In genomic region chr6:47106216-47106615, GRCh38 we compare ENCODE assay signal across 18 cellular contexts.
DNase-seq lines count a peak whose midpoint lies in the region; ATAC-seq and TF ChIP-seq lines count a peak whose summit lies in the region.
"Had no signal": no experiment of that assay in that cellular context is flagged by ENCODE, and none has a peak within 500 bp of the region (broad histone marks: within the 10 kb centered on the region; RNA-seq: fewer than 3 reads in every experiment).

No MANE protein-coding gene starts in this region.

- DNase-seq in Daoy (ENCODE audit: low read depth): peak; percentile 19
- peak; percentile 31 for DNase-seq in NCI-H82 (lab: John Stamatoyannopoulos, UW)
- no peak for DNase-seq in chondrocyte (ENCODE audit: low spot score)
- DNase-seq in 8988T: no peak
- DNase-seq in middle frontal gyrus (ENCODE audit: extremely low spot score, low spot score): no peak
- DNase-seq: HCEC 1CT, Kasumi-1, NCI-H1417 treated with DMSO at 0.1 percent for 48 hours, NCI-H2029, NCI-H2171 treated with DMSO at 0.1 percent for 48 hours, NCI-H510A, SJCRH30 had no signal

- no peak for TF ChIP-seq CTCF in chondrocyte (IDR thresholded peaks at IDR 0.05)

- H3K9me3 Mint-ChIP-seq in chondrocyte (ENCODE audit: low read depth): no peaks in the 10 kb centered on the region

- ATAC-seq in HG03196 (IDR thresholded peaks at IDR 0.05; ENCODE audit: unreplicated experiment): no peak

- 52 to 66% methylated on average over 3 of the region's 3 CpGs for WGBS in ectodermal cell, 2 experiments
- WGBS in mesodermal cell (ENCODE audit: insufficient coverage in 2 of 2), 2 experiments: 46 to 67% methylated on average over 1 to 2 of the region's 3 CpGs

- H3K27ac Mint-ChIP-seq in chondrocyte (ENCODE audit: unreplicated experiment): no peak overlapping the region

- H3K4me3 ChIP-seq in ectodermal cell (ENCODE audit: insufficient read depth, low read depth, low read length) (no peak overlapping the region), mesodermal cell (ENCODE audit: extremely low read depth, insufficient read depth, low read length, poor library complexity, severe bottlenecking) (no peak overlapping the region)
- H3K4me3 ChIP-seq: A549, SJCRH30 had no signal

- H3K36me3 Mint-ChIP-seq in chondrocyte (ENCODE audit: low read depth): no peaks in the 10 kb centered on the region

- H3K27ac ChIP-seq in ectodermal cell (ENCODE audit: insufficient read depth, low read depth, low read length, poor library complexity, severe bottlenecking) (peak overlapping the region; percentile 22), mesodermal cell (ENCODE audit: low read depth, low read length, severe bottlenecking) (peak overlapping the region; percentile 96)
- H3K27ac ChIP-seq: C4-2B, RWPE1, SJCRH30 had no signal

- H3K9me3 ChIP-seq in ectodermal cell (ENCODE audit: control insufficient read depth, low read length) (no peaks in the 10 kb centered on the region), mesodermal cell (ENCODE audit: control insufficient read depth, low read length) (no peaks in the 10 kb centered on the region)
- H3K9me3 ChIP-seq: A549, SJCRH30 had no signal

- H3K4me1 Mint-ChIP-seq in chondrocyte (ENCODE audit: low read depth): peaks cover 31% of the 10 kb centered on the region

- H3K27me3 ChIP-seq in ectodermal cell (ENCODE audit: control insufficient read depth, insufficient read depth, low read length, poor library complexity, severe bottlenecking): no peaks in the 10 kb centered on the region
- H3K27me3 ChIP-seq: SJCRH30 had no signal

- H3K27me3 Mint-ChIP-seq in chondrocyte (ENCODE audit: low read depth): no peaks in the 10 kb centered on the region

- no peak overlapping the region for H3K4me3 Mint-ChIP-seq in chondrocyte (ENCODE audit: unreplicated experiment)

- H3K4me1 ChIP-seq in ectodermal cell (ENCODE audit: control insufficient read depth, insufficient read depth, low read length): peaks cover 17% of the 10 kb centered on the region
- peaks cover 69% of the 10 kb centered on the region for H3K4me1 ChIP-seq in mesodermal cell (ENCODE audit: control insufficient read depth, insufficient read depth, low read length, poor library complexity, severe bottlenecking)

- no peaks in the 10 kb centered on the region for H3K36me3 ChIP-seq in ectodermal cell (ENCODE audit: control insufficient read depth, insufficient read depth, low read length)
- no peaks in the 10 kb centered on the region for H3K36me3 ChIP-seq in mesodermal cell (ENCODE audit: control insufficient read depth, insufficient read depth, low read length)
- H3K36me3 ChIP-seq: SJCRH30 had no signal

Comparison
In these comparisons a context has a peak if more than half of its experiments do, and no peak if none do; other contexts are left out.
1. DNase-seq: peak in Daoy (single experiment) and NCI-H82 (single experiment); none in chondrocyte (single experiment), 8988T (single experiment) and middle frontal gyrus (single experiment).